Comparison of ENCODE assay signal across 30 cellular contexts in the genomic region with DNA sequence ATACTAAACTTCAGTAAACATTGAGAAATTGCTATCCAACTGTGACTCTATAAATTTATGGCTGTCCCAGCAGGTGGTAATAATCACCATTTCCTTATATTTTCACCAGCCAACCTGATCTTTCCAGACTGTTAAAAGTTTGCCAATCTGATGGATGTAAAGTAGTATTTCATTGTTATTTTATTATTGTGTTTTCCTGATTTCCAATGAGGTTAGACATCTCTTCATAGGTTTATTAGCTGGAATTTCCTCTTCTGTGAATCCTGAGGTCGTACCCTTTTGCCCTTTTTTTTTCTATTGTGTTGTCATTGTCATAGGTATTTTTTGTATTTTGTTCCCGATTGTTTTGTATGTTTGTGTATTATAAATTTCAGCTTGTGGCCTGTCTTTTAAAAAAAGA.
"Had no signal": no experiment of that assay in that cellular context is flagged by ENCODE, and none has a peak within 500 bp of the region (broad histone marks: within the 10 kb centered on the region; RNA-seq: fewer than 3 reads in every experiment).

No MANE protein-coding gene starts in this region.

- H3K9me3 ChIP-seq: breast epithelium, colonic mucosa had no signal

- H3K27me3 ChIP-seq: ascending aorta, breast epithelium, cardiac muscle cell, colonic mucosa, dorsolateral prefrontal cortex had no signal

- H3K27me3 Mint-ChIP-seq: activated CD4-positive, alpha-beta memory T cell treated with anti-CD3 and anti-CD28 coated beads for 36 hours; activated T-helper 17 cell treated with anti-CD3 and anti-CD28 coated beads, Interleukin-2, amount 50 U/mL, for 72 hours; brain had no signal

- H3K36me3 ChIP-seq: ascending aorta, breast epithelium, cardiac muscle cell, colonic mucosa had no signal

- FAIRE-seq: frontal cortex had no signal

- H3K4me1 ChIP-seq: breast epithelium, colonic mucosa had no signal

- H3K27ac ChIP-seq: ascending aorta, breast epithelium, cardiac muscle cell, colonic mucosa, dorsolateral prefrontal cortex had no signal

- H3K36me3 Mint-ChIP-seq: activated CD4-positive, alpha-beta memory T cell treated with anti-CD3 and anti-CD28 coated beads for 36 hours; activated CD8-positive, alpha-beta memory T cell treated with anti-CD3 and anti-CD28 coated beads, Interleukin-2, amount 10 ng/mL, durations not matched to agents 7 days and 5 days; activated naive CD8-positive, alpha-beta T cell treated with anti-CD3 and anti-CD28 coated beads, Interleukin-2, amount 10 ng/mL, durations not matched to agents 7 days and 5 days had no signal

- ATAC-seq: activated CD4-positive, alpha-beta T cell treated with anti-CD3 and anti-CD28 coated beads for 36 hours; activated CD8-positive, alpha-beta memory T cell treated with anti-CD3 and anti-CD28 coated beads, Interleukin-2, amount 10 ng/mL, durations not matched to agents 7 days and 5 days; activated CD8-positive, alpha-beta T cell treated with anti-CD3 and anti-CD28 coated beads, Interleukin-2, amount 10 ng/mL, durations not matched to agents 7 days and 5 days; activated naive CD4-positive, alpha-beta T cell treated with anti-CD3 and anti-CD28 coated beads, Interleukin-2, amount 50 U/mL, for 72 hours; activated T-helper 17 cell treated with anti-CD3 and anti-CD28 coated beads, Interleukin-2, amount 50 U/mL, for 72 hours; esophagus mucosa had no signal

- H3K4me1 Mint-ChIP-seq: activated CD4-positive, alpha-beta T cell treated with anti-CD3 and anti-CD28 coated beads for 36 hours; activated CD8-positive, alpha-beta memory T cell treated with anti-CD3 and anti-CD28 coated beads, Interleukin-2, amount 10 ng/mL, durations not matched to agents 7 days and 5 days; activated naive CD8-positive, alpha-beta T cell treated with anti-CD3 and anti-CD28 coated beads, Interleukin-2, amount 10 ng/mL, durations not matched to agents 7 days and 5 days; brain; endodermal cell had no signal

- H3K4me3 ChIP-seq: ascending aorta, breast epithelium, cardiac muscle cell, colonic mucosa, dorsolateral prefrontal cortex had no signal

- DNase-seq: activated CD4-positive, alpha-beta memory T cell treated with anti-CD3 and anti-CD28 coated beads for 36 hours; activated CD4-positive, alpha-beta T cell treated with anti-CD3 and anti-CD28 coated beads for 36 hours; activated CD4-positive, alpha-beta T cell treated with anti-CD3 and anti-CD28 coated beads, Interleukin-2, amount 10 ng/mL, durations not matched to agents 24 days and 14 days; activated CD4-positive, CD25-positive, alpha-beta regulatory T cell; activated CD4-positive, CD25-positive, alpha-beta regulatory T cell treated with anti-CD3 and anti-CD28 coated beads, Interleukin-2, amount 50 U/mL, for 72 hours; activated CD8-positive, alpha-beta memory T cell treated with anti-CD3 and anti-CD28 coated beads, Interleukin-2, amount 10 ng/mL, durations not matched to agents 7 days and 5 days; activated CD8-positive, alpha-beta memory T cell treated with anti-CD3 and anti-CD28 coated beads, Interleukin-2, amount 50 U/mL, for 4 hours; activated CD8-positive, alpha-beta T cell treated with anti-CD3 and anti-CD28 coated beads, Interleukin-2, amount 10 ng/mL, durations not matched to agents 7 days and 5 days; activated effector memory CD4-positive, alpha-beta T cell treated with Interleukin-2 at 50 U/mL for 16 hours; activated gamma-delta T cell treated with Interleukin-2 at 50 U/mL for 16 hours; activated naive CD4-positive, alpha-beta T cell treated with anti-CD3 and anti-CD28 coated beads for 36 hours; activated naive CD8-positive, alpha-beta T cell treated with anti-CD3 and anti-CD28 coated beads, Interleukin-2, amount 10 ng/mL, durations not matched to agents 7 days and 5 days; activated T-cell treated with anti-CD3 and anti-CD28 coated beads, Interleukin-2, amount 50 U/mL, for 1 hour; central memory CD4-positive, alpha-beta T cell; cerebellar nuclear complex; colonic mucosa; dorsolateral prefrontal cortex; effector memory CD4-positive, alpha-beta T cell; endodermal cell; foreskin fibroblast; head of caudate nucleus; T-helper 2 cell had no signal

- H3K27ac Mint-ChIP-seq: activated CD4-positive, alpha-beta memory T cell treated with anti-CD3 and anti-CD28 coated beads for 36 hours; activated CD4-positive, alpha-beta T cell treated with anti-CD3 and anti-CD28 coated beads for 36 hours; activated CD4-positive, alpha-beta T cell treated with anti-CD3 and anti-CD28 coated beads, Interleukin-2, amount 10 ng/mL, durations not matched to agents 24 days and 14 days; activated CD8-positive, alpha-beta memory T cell treated with anti-CD3 and anti-CD28 coated beads, Interleukin-2, amount 10 ng/mL, durations not matched to agents 7 days and 5 days; activated CD8-positive, alpha-beta T cell treated with anti-CD3 and anti-CD28 coated beads, Interleukin-2, amount 10 ng/mL, durations not matched to agents 7 days and 5 days; activated naive CD4-positive, alpha-beta T cell treated with anti-CD3 and anti-CD28 coated beads for 36 hours; activated naive CD4-positive, alpha-beta T cell treated with anti-CD3 and anti-CD28 coated beads, Interleukin-2, amount 50 U/mL, for 72 hours; activated naive CD8-positive, alpha-beta T cell treated with anti-CD3 and anti-CD28 coated beads, Interleukin-2, amount 10 ng/mL, durations not matched to agents 7 days and 5 days; activated T-helper 17 cell treated with anti-CD3 and anti-CD28 coated beads, Interleukin-2, amount 50 U/mL, for 72 hours; endodermal cell had no signal

- H3K4me3 Mint-ChIP-seq: activated CD4-positive, alpha-beta memory T cell treated with anti-CD3 and anti-CD28 coated beads for 36 hours; activated CD4-positive, alpha-beta T cell treated with anti-CD3 and anti-CD28 coated beads for 36 hours; activated CD4-positive, alpha-beta T cell treated with anti-CD3 and anti-CD28 coated beads, Interleukin-2, amount 10 ng/mL, durations not matched to agents 24 days and 14 days; activated CD8-positive, alpha-beta memory T cell treated with anti-CD3 and anti-CD28 coated beads, Interleukin-2, amount 10 ng/mL, durations not matched to agents 7 days and 5 days; activated CD8-positive, alpha-beta T cell treated with anti-CD3 and anti-CD28 coated beads, Interleukin-2, amount 10 ng/mL, durations not matched to agents 7 days and 5 days; activated naive CD4-positive, alpha-beta T cell treated with anti-CD3 and anti-CD28 coated beads for 36 hours; activated naive CD8-positive, alpha-beta T cell treated with anti-CD3 and anti-CD28 coated beads, Interleukin-2, amount 10 ng/mL, durations not matched to agents 7 days and 5 days; activated T-helper 17 cell treated with anti-CD3 and anti-CD28 coated beads, Interleukin-2, amount 50 U/mL, for 72 hours; brain; endodermal cell had no signal

- H3K9me3 Mint-ChIP-seq: activated naive CD4-positive, alpha-beta T cell treated with anti-CD3 and anti-CD28 coated beads for 36 hours; activated T-helper 17 cell treated with anti-CD3 and anti-CD28 coated beads, Interleukin-2, amount 50 U/mL, for 72 hours had no signal
